Comparison of ENCODE assay signal across 1 cellular context in genomic region chr1:8984203-8984602, GRCh38.
TF ChIP-seq lines count a peak whose summit lies in the region.

No MANE protein-coding gene starts in this region.

TF ChIP-seq in K562, 482 proteins besides CTCF, POLR2A, EP300 and RAD21:
- no peak for TF ChIP-seq HMBOX1 (IDR thresholded peaks at IDR 0.05)
- no peak for TF ChIP-seq ZBTB33 (CRISPR knock-in tag; IDR thresholded peaks at IDR 0.05)
- TF ChIP-seq, protein P1, sequence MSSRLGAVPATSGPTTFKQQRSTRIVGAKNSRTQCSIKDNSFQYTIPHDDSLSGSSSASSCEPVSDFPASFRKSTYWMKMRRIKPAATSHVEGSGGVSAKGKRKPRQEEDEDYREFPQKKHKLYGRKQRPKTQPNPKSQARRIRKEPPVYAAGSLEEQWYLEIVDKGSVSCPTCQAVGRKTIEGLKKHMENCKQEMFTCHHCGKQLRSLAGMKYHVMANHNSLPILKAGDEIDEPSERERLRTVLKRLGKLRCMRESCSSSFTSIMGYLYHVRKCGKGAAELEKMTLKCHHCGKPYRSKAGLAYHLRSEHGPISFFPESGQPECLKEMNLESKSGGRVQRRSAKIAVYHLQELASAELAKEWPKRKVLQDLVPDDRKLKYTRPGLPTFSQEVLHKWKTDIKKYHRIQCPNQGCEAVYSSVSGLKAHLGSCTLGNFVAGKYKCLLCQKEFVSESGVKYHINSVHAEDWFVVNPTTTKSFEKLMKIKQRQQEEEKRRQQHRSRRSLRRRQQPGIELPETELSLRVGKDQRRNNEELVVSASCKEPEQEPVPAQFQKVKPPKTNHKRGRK (tag; IDR thresholded peaks at IDR 0.05): peak; percentile 92
- TF ChIP-seq KDM1A (IDR thresholded peaks at IDR 0.05): peak in 1 of 2 experiments; percentile 43; a peak in 1 of 4 replicates
